In genomic region chrX:7071390-7071789, GRCh38 we compare ENCODE assay signal across 21 cellular contexts.
A peak's percentile ranks its signal among the peaks of the same experiment; 100 is the strongest.
DNase-seq lines count a peak whose midpoint lies in the region; ATAC-seq, FAIRE-seq and TF ChIP-seq lines count a peak whose summit lies in the region.
"Had no signal": no experiment of that assay in that cellular context is flagged by ENCODE, and none has a peak within 500 bp of the region (broad histone marks: within the 10 kb centered on the region; RNA-seq: fewer than 3 reads in every experiment).

No MANE protein-coding gene starts in this region.

- H3K4me3 ChIP-seq in liver (ENCODE audit: low read depth in 1 of 3, low read length in 3 of 3) (no peak overlapping the region), HepG2 (replicated peaks in 1 of 3; ENCODE audit: insufficient read depth in 1 of 3, low read depth in 2 of 3, low read length in 3 of 3) (no peak overlapping the region)
- H3K4me3 ChIP-seq in naive thymus-derived CD4-positive, alpha-beta T cell (ENCODE audit: low read length), result no peak overlapping the region
- H3K4me3 ChIP-seq: GM12878, GM23248, Peyer's patch had no signal

- no peaks in the 10 kb centered on the region for H3K79me2 ChIP-seq in HepG2 (ENCODE audit: insufficient read depth, low read length)

- peaks cover 0 to 1% (median 0%) of the 10 kb centered on the region in 11 donors for H3K9me3 Mint-ChIP-seq in naive thymus-derived CD4-positive, alpha-beta T cell
- H3K9me3 Mint-ChIP-seq in chondrocyte (ENCODE audit: low read depth), result no peaks in the 10 kb centered on the region
- H3K9me3 Mint-ChIP-seq in activated CD8-positive, alpha-beta T cell treated with anti-CD3 and anti-CD28 coated beads for 36 hours, result no peaks in the 10 kb centered on the region

- 39% methylated on average over 3 of the region's 3 CpGs for WGBS in liver
- 61% methylated on average over 3 of the region's 3 CpGs for WGBS in HepG2 (ENCODE audit: low lambda C conversion rate)

- no peaks in the 10 kb centered on the region for H3K9me3 ChIP-seq in liver (ENCODE audit: control insufficient read depth in 4 of 4, low read length in 3 of 4)
- no peaks in the 10 kb centered on the region for H3K9me3 ChIP-seq in HepG2 (ENCODE audit: low read length)
- H3K9me3 ChIP-seq in naive thymus-derived CD4-positive, alpha-beta T cell (ENCODE audit: control insufficient read depth in 2 of 3, low read length in 3 of 3), result no peaks in the 10 kb centered on the region
- H3K9me3 ChIP-seq: Peyer's patch had no signal

- H3K4me1 ChIP-seq in liver (ENCODE audit: control insufficient read depth in 4 of 4, insufficient read depth in 4 of 4, low read length in 3 of 4), result peaks cover under 1 to 34% (median 33%) of the 10 kb centered on the region in 4 donors
- H3K4me1 ChIP-seq in HepG2 (ENCODE audit: insufficient read depth, low read length), result no peaks in the 10 kb centered on the region
- peaks cover 0 to 8% of the 10 kb centered on the region in 2 donors for H3K4me1 ChIP-seq in naive thymus-derived CD4-positive, alpha-beta T cell (ENCODE audit: control insufficient read depth in 2 of 2, insufficient read depth in 2 of 2, low read length in 2 of 2)
- H3K4me1 ChIP-seq: Peyer's patch had no signal

- no peak for FAIRE-seq in HepG2 (lab: Jason Lieb, UNC)
- FAIRE-seq: A204.1, GM12878 had no signal

- intact Hi-C loops in HepG2 (cut with micrococcal nuclease; ENCODE audit: unreplicated experiment), result no loop called here
- intact Hi-C loops in naive thymus-derived CD4-positive, alpha-beta T cell (cut with micrococcal nuclease), result no loop called here
- intact Hi-C loops in activated CD8-positive, alpha-beta T cell treated with anti-CD3 and anti-CD28 coated beads for 36 hours (cut with micrococcal nuclease), result no loop called here

- ATAC-seq in HepG2 (no peak), GM21360 (IDR thresholded peaks at IDR 0.05; ENCODE audit: unreplicated experiment) (peak; percentile 44), HG03571 (IDR thresholded peaks at IDR 0.05; ENCODE audit: unreplicated experiment) (peak; percentile 50)
- ATAC-seq in naive thymus-derived CD4-positive, alpha-beta T cell, result no peak
- ATAC-seq in activated CD8-positive, alpha-beta T cell treated with anti-CD3 and anti-CD28 coated beads for 36 hours, result no peak
- ATAC-seq: GM12878, HCT116, SK-N-SH treated with all-trans-retinoic acid at 6 μM for 48 hours had no signal

- H3K9ac ChIP-seq in liver (ENCODE audit: low read depth in 1 of 2, low read length in 2 of 2) (no peak overlapping the region), HepG2 (ENCODE audit: insufficient read depth, low read depth, low read length) (no peak overlapping the region)
- H3K9ac ChIP-seq: GM23248 had no signal

- H3K4me2 ChIP-seq in HepG2 (ENCODE audit: low read depth, low read length), result no peak overlapping the region

- peaks cover 22 to 81% (median 43%) of the 10 kb centered on the region in 7 donors for H3K4me1 Mint-ChIP-seq in naive thymus-derived CD4-positive, alpha-beta T cell
- H3K4me1 Mint-ChIP-seq in chondrocyte (ENCODE audit: low read depth), result peaks cover 8% of the 10 kb centered on the region
- peaks cover 31% of the 10 kb centered on the region for H3K4me1 Mint-ChIP-seq in activated CD8-positive, alpha-beta T cell treated with anti-CD3 and anti-CD28 coated beads for 36 hours (ENCODE audit: low read depth)

- H3K27ac ChIP-seq in liver (ENCODE audit: low read depth in 1 of 2, low read length in 2 of 2) (peak overlapping the region in 1 of 2 donors; percentile 42), HepG2 (ENCODE audit: extremely low read length, insufficient read depth, low read length) (no peak overlapping the region)
- no peak overlapping the region for H3K27ac ChIP-seq in naive thymus-derived CD4-positive, alpha-beta T cell (ENCODE audit: low read depth, low read length)
- H3K27ac ChIP-seq: C4-2B, GM23248, Peyer's patch had no signal

- peaks cover 0 to 54% (median 17%) of the 10 kb centered on the region in 5 donors for H3K36me3 Mint-ChIP-seq in naive thymus-derived CD4-positive, alpha-beta T cell
- peaks cover 14% of the 10 kb centered on the region for H3K36me3 Mint-ChIP-seq in chondrocyte (ENCODE audit: low read depth)
- H3K36me3 Mint-ChIP-seq in activated CD8-positive, alpha-beta T cell treated with anti-CD3 and anti-CD28 coated beads for 36 hours (ENCODE audit: low read depth), result peaks cover 10% of the 10 kb centered on the region

- in situ Hi-C loops in HepG2 (cut with HindIII; ENCODE audit: extremely low pct_ligation_motif_present, low pct_unique_long_range_greater_than_20kb) (no loop called here), KBM-7 (cut with MboI; ENCODE audit: low pct_unique_long_range_greater_than_20kb, low sequenced_read_pairs) (no loop called here)

- no peak for TF ChIP-seq POLR2A in HepG2 (IDR thresholded peaks at IDR 0.05; ENCODE audit: insufficient read depth in 1 of 2, low read depth in 2 of 2, low read length in 2 of 2)

- H3K27ac Mint-ChIP-seq in naive thymus-derived CD4-positive, alpha-beta T cell, result peak overlapping the region in 2 of 9 donors; percentile 47 to 53
- H3K27ac Mint-ChIP-seq in chondrocyte (ENCODE audit: unreplicated experiment), result no peak overlapping the region
- no peak overlapping the region for H3K27ac Mint-ChIP-seq in activated CD8-positive, alpha-beta T cell treated with anti-CD3 and anti-CD28 coated beads for 36 hours

- no peaks in the 10 kb centered on the region for H4K20me1 ChIP-seq in HepG2 (ENCODE audit: insufficient read depth, low read length)

- H2AFZ ChIP-seq in HepG2 (ENCODE audit: low read length), result no peak overlapping the region
- H2AFZ ChIP-seq: GM23248 had no signal

- TF ChIP-seq CTCF in liver (IDR thresholded peaks at IDR 0.05; ENCODE audit: low read depth, low read length, missing input control) (no peak), HepG2 (CRISPR knock-in tag; IDR thresholded peaks at IDR 0.05) (no peak), chondrocyte (IDR thresholded peaks at IDR 0.05) (no peak)
- no peak for TF ChIP-seq CTCF in activated CD8-positive, alpha-beta T cell treated with anti-CD3 and anti-CD28 coated beads for 36 hours (IDR thresholded peaks at IDR 0.05)

- DNase-seq in HepG2 (ENCODE audit: low spot score) (no peak), KBM-7 (no peak), chondrocyte (ENCODE audit: low spot score) (no peak)
- DNase-seq in naive thymus-derived CD4-positive, alpha-beta T cell, result no peak
- no peak for DNase-seq in activated CD8-positive, alpha-beta T cell treated with anti-CD3 and anti-CD28 coated beads for 36 hours
- DNase-seq: GM23248, IMR-90, MV-4-11, NCI-H1436, NCI-H2029 treated with DMSO at 0.1 percent for 48 hours, NCI-H510A treated with DMSO at 0.1 percent for 48 hours, Peyer's patch, Right ventricle myocardium superior had no signal

- POLR2A ChIA-PET in HepG2 (lab: Yijun Ruan, JAX), result no interaction called here
- POLR2A ChIA-PET in naive thymus-derived CD4-positive, alpha-beta T cell (lab: Charles Lee), result no interaction called here
- POLR2A ChIA-PET in activated CD8-positive, alpha-beta T cell treated with anti-CD3 and anti-CD28 coated beads for 36 hours (lab: Charles Lee), result no interaction called here

- peak overlapping the region in 1 of 10 donors; percentile 38 for H3K4me3 Mint-ChIP-seq in naive thymus-derived CD4-positive, alpha-beta T cell
- no peak overlapping the region for H3K4me3 Mint-ChIP-seq in chondrocyte (ENCODE audit: unreplicated experiment)
- H3K4me3 Mint-ChIP-seq in activated CD8-positive, alpha-beta T cell treated with anti-CD3 and anti-CD28 coated beads for 36 hours, result no peak overlapping the region

- BruUV-seq in HepG2 (replicated peaks; lab: Mats Ljungman, UMichigan), result no TSS peak

- TF ChIP-seq RAD21 in liver (IDR thresholded peaks at IDR 0.05) (peak; percentile 40 to 65), HepG2 (CRISPR knock-in tag; IDR thresholded peaks at IDR 0.05) (no peak)

- TF ChIP-seq EP300 in HepG2 (IDR thresholded peaks at IDR 0.05; ENCODE audit: low read depth in 2 of 2, low read length in 2 of 2), result no peak
- TF ChIP-seq EP300 in HepG2 (CRISPR knock-in tag; IDR thresholded peaks at IDR 0.05; ENCODE audit: borderline replicate concordance), result no peak

- H3K27me3 ChIP-seq in liver (ENCODE audit: control insufficient read depth in 4 of 4, insufficient read depth in 4 of 4, low read length in 3 of 4), result no peaks in the 10 kb centered on the region
- H3K27me3 ChIP-seq in HepG2 (ENCODE audit: control insufficient read depth in 1 of 2, insufficient read depth in 2 of 2, low read length in 2 of 2), result no peaks in the 10 kb centered on the region
- H3K27me3 ChIP-seq in naive thymus-derived CD4-positive, alpha-beta T cell (ENCODE audit: control insufficient read depth in 2 of 2, insufficient read depth in 2 of 2, low read length in 2 of 2), result no peaks in the 10 kb centered on the region
- H3K27me3 ChIP-seq: Peyer's patch had no signal

- H3K27me3 Mint-ChIP-seq in naive thymus-derived CD4-positive, alpha-beta T cell, result no peaks in the 10 kb centered on the region
- no peaks in the 10 kb centered on the region for H3K27me3 Mint-ChIP-seq in chondrocyte (ENCODE audit: low read depth)
- H3K27me3 Mint-ChIP-seq in activated CD8-positive, alpha-beta T cell treated with anti-CD3 and anti-CD28 coated beads for 36 hours, result no peaks in the 10 kb centered on the region

- CTCF ChIA-PET in HepG2 (lab: Yijun Ruan, JAX; ENCODE audit: low intra/inter-chr PET ratio, low total read pairs), result no interaction called here
- CTCF ChIA-PET in naive thymus-derived CD4-positive, alpha-beta T cell (lab: Charles Lee), result no interaction called here
- CTCF ChIA-PET in activated CD8-positive, alpha-beta T cell treated with anti-CD3 and anti-CD28 coated beads for 36 hours (lab: Charles Lee), result no interaction called here

- H3K36me3 ChIP-seq in liver (ENCODE audit: control insufficient read depth in 4 of 4, insufficient read depth in 3 of 4, low read depth in 1 of 4, low read length in 3 of 4), result peaks cover 0 to 6% (median 0%) of the 10 kb centered on the region in 4 donors
- H3K36me3 ChIP-seq in HepG2 (replicated peaks in 1 of 2; ENCODE audit: control insufficient read depth in 1 of 2, insufficient read depth in 2 of 2, low read length in 2 of 2), result no peaks in the 10 kb centered on the region
- H3K36me3 ChIP-seq in naive thymus-derived CD4-positive, alpha-beta T cell (ENCODE audit: control insufficient read depth in 2 of 3, insufficient read depth in 3 of 3, low read length in 3 of 3), result peaks cover 0 to 2% (median 0%) of the 10 kb centered on the region in 3 experiments
- H3K36me3 ChIP-seq: Peyer's patch had no signal

TF ChIP-seq in liver, 16 proteins besides CTCF, POLR2A, EP300 and RAD21 (continues in another document):
- TF ChIP-seq HNF4A (conservative IDR thresholded peaks at IDR 0.05), result peak; percentile 82 to 83
- TF ChIP-seq SP1 (IDR thresholded peaks at IDR 0.05), result peak; percentile 64
- TF ChIP-seq HNF4G (IDR thresholded peaks at IDR 0.05), result peak; percentile 66
- TF ChIP-seq NR2F2 (IDR thresholded peaks at IDR 0.05), result no peak
- TF ChIP-seq YY1 (IDR thresholded peaks at IDR 0.05), result no peak

TF ChIP-seq in HepG2, 621 proteins besides CTCF, POLR2A, EP300 and RAD21 (continues in another document):
- TF ChIP-seq CBX5 (CRISPR knock-in tag; IDR thresholded peaks at IDR 0.05; ENCODE audit: borderline replicate concordance) (no peak), ZNF816 (CRISPR knock-in tag; IDR thresholded peaks at IDR 0.05; ENCODE audit: borderline replicate concordance) (no peak)

Comparison
In these comparisons a context has a peak if more than half of its experiments do, and no peak if none do; other contexts are left out.
1. ATAC-seq: peak in GM21360 (single experiment) and HG03571 (single experiment); none in HepG2 (single experiment), naive thymus-derived CD4-positive, alpha-beta T cell (single experiment) and activated CD8-positive, alpha-beta T cell treated with anti-CD3 and anti-CD28 coated beads for 36 hours (single experiment).